ENCODE assay signal across 1 cellular context in genomic region chr22:38549106-38549884, GRCh38.
TF ChIP-seq lines count a peak whose summit lies in the region.

No MANE protein-coding gene starts in this region.

TF ChIP-seq in IMR-90, 13 proteins besides CTCF, POLR2A, EP300 and RAD21:
- no peak for TF ChIP-seq FOS (IDR thresholded peaks at IDR 0.05; ENCODE audit: low read depth, low read length)
- TF ChIP-seq CEBPB (IDR thresholded peaks at IDR 0.05; ENCODE audit: low read depth, low read length), result no peak
- no peak for TF ChIP-seq MAFK (IDR thresholded peaks at IDR 0.05; ENCODE audit: low read depth, low read length)
- no peak for TF ChIP-seq RCOR1 (IDR thresholded peaks at IDR 0.05; ENCODE audit: insufficient replicate concordance, low read length)
- TF ChIP-seq MAZ (IDR thresholded peaks at IDR 0.05; ENCODE audit: borderline replicate concordance, low read depth, low read length), result no peak
- no peak for TF ChIP-seq MXI1 (IDR thresholded peaks at IDR 0.05; ENCODE audit: borderline replicate concordance, low read depth, low read length)
- TF ChIP-seq NFE2L2 (IDR thresholded peaks at IDR 0.05; ENCODE audit: low read depth, low read length), result no peak
- TF ChIP-seq BHLHE40 (IDR thresholded peaks at IDR 0.05; ENCODE audit: low read depth, low read length), result no peak
- TF ChIP-seq ELK1 (IDR thresholded peaks at IDR 0.05; ENCODE audit: borderline replicate concordance, low read depth, low read length), result no peak
- TF ChIP-seq SMC3 (IDR thresholded peaks at IDR 0.05; ENCODE audit: low read depth, low read length), result no peak
- no peak for TF ChIP-seq CHD1 (IDR thresholded peaks at IDR 0.05; ENCODE audit: low read depth, low read length)
